ENCODE assay signal across 1 cellular context in genomic region chr5:119070828-119071572, GRCh38.
TF ChIP-seq lines count a peak whose summit lies in the region.

TSS of gene DMXL1 (plus strand) at chr5:119071087. CDS start at chr5:119071570, 483 bp downstream.

TF ChIP-seq in HepG2, 621 proteins besides CTCF, POLR2A, EP300 and RAD21 (continued from another document and continues in another):
- TF ChIP-seq GMEB2 (CRISPR knock-in tag; IDR thresholded peaks at IDR 0.05; ENCODE audit: low read depth) (peak; percentile 13; the same call in 1 of the 2 replicates), ZNF562 (CRISPR knock-in tag; IDR thresholded peaks at IDR 0.05; ENCODE audit: borderline replicate concordance) (no peak), MXI1 (IDR thresholded peaks at IDR 0.05; ENCODE audit: borderline replicate concordance, low read depth, low read length) (peak; percentile 74; the same call in 2 of the 3 replicates), ZSCAN21 (CRISPR knock-in tag; IDR thresholded peaks at IDR 0.05; ENCODE audit: borderline replicate concordance) (peak; percentile 58; the same call in 1 of the 2 replicates), GPN1 (CRISPR knock-in tag; IDR thresholded peaks at IDR 0.05; ENCODE audit: borderline replicate concordance) (no peak), KLF9 (CRISPR knock-in tag; IDR thresholded peaks at IDR 0.05; ENCODE audit: low read depth) (no peak), ZFX (CRISPR knock-in tag; IDR thresholded peaks at IDR 0.05; ENCODE audit: low read depth) (peak; percentile 85), EED (CRISPR knock-in tag; IDR thresholded peaks at IDR 0.05) (no peak), MAFG (CRISPR knock-in tag; IDR thresholded peaks at IDR 0.05) (no peak; the same call in 1 of the 2 replicates), ZNF138 (CRISPR knock-in tag; IDR thresholded peaks at IDR 0.05; ENCODE audit: low read depth) (no peak), SOX13 (IDR thresholded peaks at IDR 0.05) (no peak), SOX13 (CRISPR knock-in tag; conservative IDR thresholded peaks at IDR 0.05 in 1 of 2, IDR thresholded peaks at IDR 0.05 in 1 of 2) (no peak; a peak in 1 of 4 replicates), ZNF12 (CRISPR knock-in tag; IDR thresholded peaks at IDR 0.05) (no peak), TRAFD1 (CRISPR knock-in tag; IDR thresholded peaks at IDR 0.05; ENCODE audit: borderline replicate concordance) (no peak), FOXP4 (CRISPR knock-in tag; IDR thresholded peaks at IDR 0.05) (0 out of 2 replicates have a peak, but pooled peaks have one; percentile 20), ZNF224 (CRISPR knock-in tag; IDR thresholded peaks at IDR 0.05) (0 out of 2 replicates have a peak, but pooled peaks have one; percentile 18), ZSCAN29 (CRISPR knock-in tag; conservative IDR thresholded peaks at IDR 0.05) (peak; percentile 53), FOXO1 (CRISPR knock-in tag; IDR thresholded peaks at IDR 0.05) (no peak; the same call in 1 of the 2 replicates), LBX2 (CRISPR knock-in tag; IDR thresholded peaks at IDR 0.05; ENCODE audit: borderline replicate concordance) (peak; percentile 55; the same call in 1 of the 2 replicates), HIC2 (CRISPR knock-in tag; IDR thresholded peaks at IDR 0.05; ENCODE audit: low read depth) (peak; percentile 3; the same call in 1 of the 2 replicates), HHEX (CRISPR knock-in tag; IDR thresholded peaks at IDR 0.05) (no peak), HNF1A (IDR thresholded peaks at IDR 0.05; ENCODE audit: low read depth) (no peak; the same call in 1 of the 2 replicates), HNF1A (CRISPR knock-in tag; IDR thresholded peaks at IDR 0.05; ENCODE audit: borderline replicate concordance) (no peak; the same call in 1 of the 2 replicates), E2F1 (CRISPR knock-in tag; IDR thresholded peaks at IDR 0.05) (no peak), ZBTB20 (CRISPR knock-in tag; IDR thresholded peaks at IDR 0.05; ENCODE audit: borderline replicate concordance, low read depth) (peak; percentile 49; the same call in 1 of the 2 replicates), SRY (CRISPR knock-in tag; IDR thresholded peaks at IDR 0.05) (peak; percentile 95), ZNF850 (CRISPR knock-in tag; conservative IDR thresholded peaks at IDR 0.05) (peak; percentile 83; the same call in 1 of the 2 replicates), STAT5B (CRISPR knock-in tag; IDR thresholded peaks at IDR 0.05) (no peak), ZNF710 (CRISPR knock-in tag; IDR thresholded peaks at IDR 0.05; ENCODE audit: borderline replicate concordance) (peak; percentile 50; the same call in 1 of the 2 replicates), TFAP4 (IDR thresholded peaks at IDR 0.05; ENCODE audit: borderline replicate concordance, low read depth) (peak; percentile 85; the same call in 1 of the 2 replicates), SP2 (CRISPR knock-in tag; IDR thresholded peaks at IDR 0.05) (peak; percentile 84), BHLHE40 (IDR thresholded peaks at IDR 0.05; ENCODE audit: low read length) (no peak), MZF1 (CRISPR knock-in tag; IDR thresholded peaks at IDR 0.05; ENCODE audit: borderline replicate concordance) (no peak), RERE (CRISPR knock-in tag; IDR thresholded peaks at IDR 0.05; ENCODE audit: low read depth) (no peak), ZNF333 (CRISPR knock-in tag; IDR thresholded peaks at IDR 0.05; ENCODE audit: borderline replicate concordance) (peak; percentile 90; the same call in 1 of the 2 replicates)
